Comparison of ENCODE assay signal across 1 cellular context in genomic region chr11:119381186-119381988, GRCh38.
A peak's percentile ranks its signal among the peaks of the same experiment; 100 is the strongest.
TF ChIP-seq lines count a peak whose summit lies in the region.

Gene USP2 (minus strand): TSS chr11:119381690. CDS start chr11:119373480, 8,210 bp downstream.

TF ChIP-seq in HepG2, 621 proteins besides CTCF, POLR2A, EP300 and RAD21 (continued from another document and continues in another):
- TF ChIP-seq AHDC1 (CRISPR knock-in tag; IDR thresholded peaks at IDR 0.05; ENCODE audit: borderline replicate concordance) (peak; percentile 53; the same call in 1 of the 2 replicates), GTF2F1 (IDR thresholded peaks at IDR 0.05; ENCODE audit: low read length) (0 out of 2 replicates have a peak, but pooled peaks have one; percentile 15), ZNF225 (CRISPR knock-in tag; IDR thresholded peaks at IDR 0.05) (no peak), SRSF4 (IDR thresholded peaks at IDR 0.05; ENCODE audit: low read depth, low read length, poor library complexity, severe bottlenecking) (no peak), MBNL3 (CRISPR knock-in tag; conservative IDR thresholded peaks at IDR 0.05) (no peak), NKX3-1 (CRISPR knock-in tag; IDR thresholded peaks at IDR 0.05) (peak; percentile 63; the same call in 1 of the 2 replicates), ZNF337 (CRISPR knock-in tag; IDR thresholded peaks at IDR 0.05; ENCODE audit: borderline replicate concordance, low read depth) (no peak), TEAD2 (CRISPR knock-in tag; IDR thresholded peaks at IDR 0.05) (no peak), ZNF292 (CRISPR knock-in tag; IDR thresholded peaks at IDR 0.05; ENCODE audit: borderline replicate concordance, low read depth) (peak; percentile 85), ZNF296 (CRISPR knock-in tag; conservative IDR thresholded peaks at IDR 0.05) (peak; percentile 30; the same call in 1 of the 2 replicates), ZNF761 (CRISPR knock-in tag; conservative IDR thresholded peaks at IDR 0.05) (no peak; the same call in 1 of the 2 replicates), ELF1 (CRISPR knock-in tag; IDR thresholded peaks at IDR 0.05) (peak; percentile 63), ZNF552 (CRISPR knock-in tag; IDR thresholded peaks at IDR 0.05; ENCODE audit: borderline replicate concordance) (no peak), NCOR1 (IDR thresholded peaks at IDR 0.05; ENCODE audit: borderline replicate concordance, low read length) (no peak), ZMYM4 (CRISPR knock-in tag; IDR thresholded peaks at IDR 0.05) (peak; percentile 73; the same call in 1 of the 2 replicates), PHF20 (CRISPR knock-in tag; IDR thresholded peaks at IDR 0.05) (peak; percentile 46; the same call in 1 of the 2 replicates), ZFP37 (CRISPR knock-in tag; IDR thresholded peaks at IDR 0.05; ENCODE audit: borderline replicate concordance) (no peak), THYN1 (CRISPR knock-in tag; IDR thresholded peaks at IDR 0.05; ENCODE audit: borderline replicate concordance, low read depth) (no peak), ZNF354B (CRISPR knock-in tag; IDR thresholded peaks at IDR 0.05) (no peak), PHF8 (CRISPR knock-in tag; IDR thresholded peaks at IDR 0.05) (peak; percentile 41), GATAD1 (CRISPR knock-in tag; IDR thresholded peaks at IDR 0.05) (peak; percentile 77), ZNF260 (CRISPR knock-in tag; IDR thresholded peaks at IDR 0.05; ENCODE audit: borderline replicate concordance, low read depth) (no peak), ZNF275 (CRISPR knock-in tag; IDR thresholded peaks at IDR 0.05; ENCODE audit: borderline replicate concordance) (no peak), ZFP36 (IDR thresholded peaks at IDR 0.05; ENCODE audit: borderline replicate concordance, low read depth, low read length, partially characterized antibody) (no peak), CENPT (CRISPR knock-in tag; IDR thresholded peaks at IDR 0.05; ENCODE audit: low read depth) (no peak), ZNF878 (CRISPR knock-in tag; IDR thresholded peaks at IDR 0.05) (0 out of 2 replicates have a peak, but pooled peaks have one; percentile 60), ZNF367 (CRISPR knock-in tag; IDR thresholded peaks at IDR 0.05; ENCODE audit: borderline replicate concordance) (no peak), HDAC6 (IDR thresholded peaks at IDR 0.05; ENCODE audit: low read depth, low read length) (no peak), RNF2 (conservative IDR thresholded peaks at IDR 0.05; ENCODE audit: low read depth) (peak; percentile 72; the same call in 1 of the 2 replicates), ZFP36L2 (CRISPR knock-in tag; IDR thresholded peaks at IDR 0.05) (no peak), NCOA5 (CRISPR knock-in tag; IDR thresholded peaks at IDR 0.05) (no peak), NFE2 (CRISPR knock-in tag; IDR thresholded peaks at IDR 0.05) (no peak), ZNF83 (CRISPR knock-in tag; IDR thresholded peaks at IDR 0.05; ENCODE audit: borderline replicate concordance) (no peak; the same call in 1 of the 2 replicates), HMG20B (CRISPR knock-in tag; conservative IDR thresholded peaks at IDR 0.05) (peak; percentile 72; the same call in 1 of the 2 replicates), NR3C1 (CRISPR knock-in tag; IDR thresholded peaks at IDR 0.05) (no peak), FOXA3 (CRISPR knock-in tag; IDR thresholded peaks at IDR 0.05) (peak; percentile 40), ZNF235 (CRISPR knock-in tag; IDR thresholded peaks at IDR 0.05; ENCODE audit: borderline replicate concordance) (no peak), SP140L (CRISPR knock-in tag; IDR thresholded peaks at IDR 0.05; ENCODE audit: borderline replicate concordance) (no peak), ZNF547 (CRISPR knock-in tag; IDR thresholded peaks at IDR 0.05) (no peak; the same call in none of the 2 replicates), ATF6 (CRISPR knock-in tag; conservative IDR thresholded peaks at IDR 0.05) (no peak), U2AF1 (optimal IDR thresholded peaks at IDR 0.05; ENCODE audit: low read depth, low read length) (peak; percentile 81), ZNF780A (CRISPR knock-in tag; IDR thresholded peaks at IDR 0.05) (no peak), HNRNPH1 (optimal IDR thresholded peaks at IDR 0.05; ENCODE audit: low read depth, low read length) (no peak), SKI (IDR thresholded peaks at IDR 0.05; ENCODE audit: partially characterized antibody) (peak; percentile 36), CHD2 (IDR thresholded peaks at IDR 0.05; ENCODE audit: low read depth, low read length) (no peak), PCBP2 (optimal IDR thresholded peaks at IDR 0.05; ENCODE audit: low read depth, low read length, poor library complexity, severe bottlenecking) (no peak), ZNF776 (CRISPR knock-in tag; IDR thresholded peaks at IDR 0.05) (peak; percentile 21; the same call in 1 of the 2 replicates), ZNF777 (CRISPR knock-in tag; IDR thresholded peaks at IDR 0.05) (peak; percentile 49), SP1 (IDR thresholded peaks at IDR 0.05) (no peak), SP1 (CRISPR knock-in tag; IDR thresholded peaks at IDR 0.05) (peak; percentile 83), ZNF350 (CRISPR knock-in tag; IDR thresholded peaks at IDR 0.05; ENCODE audit: borderline replicate concordance, low read depth) (peak; percentile 81), CHCHD3 (CRISPR knock-in tag; IDR thresholded peaks at IDR 0.05) (no peak), ARID5B (CRISPR knock-in tag; IDR thresholded peaks at IDR 0.05) (peak; percentile 67), DNMT3B (CRISPR knock-in tag; conservative IDR thresholded peaks at IDR 0.05) (no peak), TERF1 (CRISPR knock-in tag; IDR thresholded peaks at IDR 0.05) (no peak), ZNF652 (CRISPR knock-in tag; IDR thresholded peaks at IDR 0.05; ENCODE audit: borderline replicate concordance, low read depth) (peak; percentile 64; the same call in 1 of the 2 replicates), ZNF468 (CRISPR knock-in tag; IDR thresholded peaks at IDR 0.05) (no peak), NFYB (CRISPR knock-in tag; IDR thresholded peaks at IDR 0.05) (peak; percentile 81), KDM5B (CRISPR knock-in tag; IDR thresholded peaks at IDR 0.05; ENCODE audit: borderline replicate concordance) (peak; percentile 55; the same call in 1 of the 2 replicates), SMYD3 (CRISPR knock-in tag; IDR thresholded peaks at IDR 0.05) (0 out of 2 replicates have a peak, but pooled peaks have one; percentile 56), GATA4 (IDR thresholded peaks at IDR 0.05; ENCODE audit: borderline replicate concordance, low read depth) (no peak), ZNF639 (CRISPR knock-in tag; conservative IDR thresholded peaks at IDR 0.05) (0 out of 2 replicates have a peak, but pooled peaks have one; percentile 28), RCOR2 (CRISPR knock-in tag; IDR thresholded peaks at IDR 0.05) (no peak), ZMAT3 (CRISPR knock-in tag; conservative IDR thresholded peaks at IDR 0.05) (peak; percentile 44; the same call in 1 of the 2 replicates)
